Comparison of ENCODE assay signal across 1 cellular context in the genomic region with DNA sequence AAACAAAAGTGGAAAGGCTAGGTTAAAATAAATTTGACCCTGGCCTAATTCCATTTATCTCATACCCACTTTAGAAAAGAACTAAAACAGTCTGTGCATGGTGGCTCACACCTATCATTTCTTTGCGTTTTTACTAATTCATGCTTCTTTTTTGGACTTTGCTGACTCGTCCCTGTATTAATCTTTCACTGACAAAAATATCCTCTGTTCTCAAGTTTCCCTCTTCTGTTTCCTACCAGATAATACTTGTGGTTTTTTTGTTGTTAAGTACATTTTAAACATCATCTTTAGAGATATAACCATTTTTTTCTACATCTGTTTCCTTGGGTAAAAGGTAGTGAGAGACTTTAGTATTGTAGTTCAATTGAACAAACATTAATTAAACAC.
TF ChIP-seq lines count a peak whose summit lies in the region.

No MANE protein-coding gene starts in this region.

TF ChIP-seq in IMR-90, 13 proteins besides CTCF, POLR2A, EP300 and RAD21:
- TF ChIP-seq NFE2L2 (IDR thresholded peaks at IDR 0.05; ENCODE audit: low read depth, low read length): no peak
